22 cellular contexts compared by ENCODE assay signal in genomic region chr3:122898298-122898697, GRCh38.
"Had no signal": no experiment of that assay in that cellular context is flagged by ENCODE, and none has a peak within 500 bp of the region (broad histone marks: within the 10 kb centered on the region; RNA-seq: fewer than 3 reads in every experiment).

No MANE protein-coding gene starts in this region.

- H3K36me3 ChIP-seq: gastroesophageal sphincter, ovary, spleen, tibial artery, upper lobe of left lung, uterus had no signal

- DNase-seq: cortex of kidney; dorsolateral prefrontal cortex; effector CD8-positive, alpha-beta T cell; foreskin fibroblast; glutamatergic neuron; immature natural killer cell; kidney; left cardiac atrium; naive thymus-derived CD4-positive, alpha-beta T cell; nucleus accumbens; ovary; spleen; stimulated activated CD4-positive, alpha-beta T cell treated with anti-CD3 and anti-CD28 coated beads, Interleukin-15, amount 100 ng/mL, for 24 hours; stimulated activated CD4-positive, alpha-beta T cell treated with anti-CD3 and anti-CD28 coated beads, Interleukin-1b, Interleukin-23, amount 100 ng/mL, for 48 hours; stimulated activated CD4-positive, alpha-beta T cell treated with anti-CD3 and anti-CD28 coated beads, Interleukin-4, amount 100 ng/mL, for 24 hours; tibial artery; upper lobe of left lung; uterus had no signal

- H3K27me3 ChIP-seq: gastroesophageal sphincter, ovary, spleen, tibial artery, upper lobe of left lung, uterus had no signal

- H3K27ac ChIP-seq: dorsolateral prefrontal cortex, gastroesophageal sphincter, ovary, spleen, tibial artery, upper lobe of left lung, uterus had no signal

- H3K4me3 ChIP-seq: dorsolateral prefrontal cortex, gastroesophageal sphincter, ovary, spleen, tibial artery, upper lobe of left lung, uterus had no signal

- ATAC-seq: esophagus mucosa; gastroesophageal sphincter; naive thymus-derived CD4-positive, alpha-beta T cell; sciatic nerve; stimulated activated memory B cell treated with anti-CD40 and anti-IgM and Interleukin-4, amounts not matched to agents 10 μg/mL and 1 μg/mL and 100 μg/mL, for 72 hours had no signal

- H3K4me1 ChIP-seq: upper lobe of left lung, uterus had no signal

- H3K9me3 ChIP-seq: gastroesophageal sphincter, ovary, spleen, tibial artery, upper lobe of left lung, uterus had no signal
